In genomic region chr22:38490915-38491314, GRCh38 we compare ENCODE assay signal across 8 cellular contexts. TPM values are rescaled to one million over a fixed set of nuclear protein-coding genes. Genes with fewer than 3 reads are reported as not detected.
DNase-seq lines count a peak whose midpoint lies in the region; ATAC-seq, FAIRE-seq and TF ChIP-seq lines count a peak whose summit lies in the region.
"Had no signal": no experiment of that assay in that cellular context is flagged by ENCODE, and none has a peak within 500 bp of the region (broad histone marks: within the 10 kb centered on the region; RNA-seq: fewer than 3 reads in every experiment).

No MANE protein-coding gene starts in this region.

- no peak overlapping the region for H4K8ac ChIP-seq in IMR-90 (ENCODE audit: low read depth in 2 of 2, low read length in 2 of 2)

- H3K4ac ChIP-seq in IMR-90 (ENCODE audit: low read depth, low read length): no peak overlapping the region

- no peak overlapping the region for H3K4me2 ChIP-seq in IMR-90 (ENCODE audit: low read depth, low read length)

- intact Hi-C loops in IMR-90 (cut with micrococcal nuclease): no loop called here
- intact Hi-C loops in kidney (cut with DNase I): no loop called here
- intact Hi-C loops in stomach (cut with DNase I; ENCODE audit: low total_unique reads): no loop called here

- H3K4me1 ChIP-seq in IMR-90 (ENCODE audit: control insufficient read depth, insufficient read depth, low read length): peaks cover 26% of the 10 kb centered on the region
- H3K4me1 ChIP-seq in adipocyte (ENCODE audit: control insufficient read depth, insufficient read depth, low read length): peaks cover 58% of the 10 kb centered on the region
- peaks cover 3 to 7% of the 10 kb centered on the region in 2 donors for H3K4me1 ChIP-seq in kidney (ENCODE audit: control insufficient read depth in 1 of 2, insufficient read depth in 1 of 2, low read depth in 1 of 2, low read length in 2 of 2)
- H3K4me1 ChIP-seq in stomach: peaks cover 5 to 74% (median 36%) of the 10 kb centered on the region in 4 donors

- WGBS in IMR-90 (ENCODE audit: extremely low coverage in 2 of 2, insufficient read length in 1 of 2), 2 experiments: no CpG with 5 or more reads among the region's 1 CpG
- 19 to 41% (median 26%) methylated on average over 1 of the region's 1 CpG for WGBS in stomach, 5 donors

- TF ChIP-seq EP300 in stomach (IDR thresholded peaks at IDR 0.05): no peak

- no peak overlapping the region for H2AK5ac ChIP-seq in IMR-90 (ENCODE audit: low read depth, low read length)

- H2BK15ac ChIP-seq in IMR-90 (ENCODE audit: low read depth, low read length): no peak overlapping the region

- peaks cover 96% of the 10 kb centered on the region for H4K20me1 ChIP-seq in IMR-90 (ENCODE audit: insufficient read depth, low read length)

- H3K18ac ChIP-seq in IMR-90 (ENCODE audit: low read depth, low read length): no peak overlapping the region

- H3K27ac ChIP-seq in IMR-90 (ENCODE audit: insufficient read depth, low read length): no peak overlapping the region; the same call in 1 of the 2 replicates
- H3K27ac ChIP-seq in kidney (ENCODE audit: low read depth in 2 of 2, low read length in 2 of 2): peak overlapping the region in 1 of 2 donors; percentile 64
- H3K27ac ChIP-seq in stomach: peak overlapping the region in 4 of 5 donors; percentile 48 to 72 (median 65)

- TF ChIP-seq POLR2A in IMR-90 (IDR thresholded peaks at IDR 0.05; ENCODE audit: low read depth, low read length) (no peak), stomach (IDR thresholded peaks at IDR 0.05) (no peak)

- TF ChIP-seq RAD21 in IMR-90 (IDR thresholded peaks at IDR 0.05; ENCODE audit: low read length): no peak

- no peak overlapping the region for H2AK9ac ChIP-seq in IMR-90 (replicated peaks; ENCODE audit: low read depth, low read length, poor library complexity)

- in situ Hi-C loops in IMR-90 (cut with MboI; ENCODE audit: low sequenced_read_pairs): no loop called here

- CTCF ChIA-PET in IMR-90 (lab: Yijun Ruan, JAX) (interaction anchor here (0.9 to 1.5 kb wide), 2 partner anchors 11 to 191 kb away, joined by 4 to 5 read pairs; partner anchors contain the start of gene TOMM22), GM10248 (lab: Yijun Ruan, JAX) (interaction anchor here (1.5 to 2.1 kb wide), 2 partner anchors 8 to 15 kb away, joined by 4 to 5 read pairs; no protein-coding TSS in a partner anchor)

- peak; percentile 79 for FAIRE-seq in kidney (lab: Jason Lieb, UNC)

- no peak overlapping the region for H2BK120ac ChIP-seq in IMR-90 (ENCODE audit: low read depth, low read length)

- H3K27me3 ChIP-seq in IMR-90 (ENCODE audit: control insufficient read depth, insufficient read depth, low read length) (no peaks in the 10 kb centered on the region), adipocyte (replicated peaks; ENCODE audit: control insufficient read depth, insufficient read depth, low read length) (no peaks in the 10 kb centered on the region), stomach (no peaks in the 10 kb centered on the region)

- peak; percentile 79 for DNase-seq in IMR-90
- peak; percentile 49 for DNase-seq in adipocyte (ENCODE audit: low read depth)
- peak; percentile 50 for DNase-seq in kidney
- DNase-seq in stomach: peak; percentile 77
- no peak for DNase-seq in GM10248 (ENCODE audit: extremely low spot score)
- no peak for DNase-seq in NCI-H1092 treated with DMSO at 0.1 percent for 48 hours (lab: John Stamatoyannopoulos, UW)
- DNase-seq: activated T-cell treated with anti-CD3 and anti-CD28 coated beads for 4 hours had no signal

- no peak overlapping the region for H3K56ac ChIP-seq in IMR-90 (ENCODE audit: extremely low read depth, insufficient read depth, low read length)

- H3K9me3 ChIP-seq in IMR-90 (ENCODE audit: control insufficient read depth, insufficient read depth, low read length) (no peaks in the 10 kb centered on the region), adipocyte (ENCODE audit: control insufficient read depth, low read length) (no peaks in the 10 kb centered on the region), kidney (ENCODE audit: control insufficient read depth in 1 of 2, low read length in 2 of 2) (no peaks in the 10 kb centered on the region), stomach (no peaks in the 10 kb centered on the region)

- POLR2A ChIA-PET in IMR-90 (lab: Charles Lee; ENCODE audit: unreplicated experiment) (no interaction called here), GM10248 (lab: Yijun Ruan, JAX) (interaction anchor here (1.2 kb wide), 1 partner anchor 12 kb away, joined by 4 read pairs; no protein-coding TSS in a partner anchor)

- peaks cover 25% of the 10 kb centered on the region for H3K9me1 ChIP-seq in IMR-90 (ENCODE audit: insufficient read depth, low read length)

- H2BK5ac ChIP-seq in IMR-90 (ENCODE audit: low read depth, low read length, poor library complexity, severe bottlenecking): no peak overlapping the region

- no peak overlapping the region for H3K14ac ChIP-seq in IMR-90 (replicated peaks; ENCODE audit: low read depth, low read length)

- ATAC-seq in IMR-90 (ENCODE audit: low read depth): peak; percentile 65
- ATAC-seq in HG02798 (IDR thresholded peaks at IDR 0.05; ENCODE audit: poor library complexity, unreplicated experiment): no peak

- H4K5ac ChIP-seq in IMR-90 (ENCODE audit: low read depth, low read length): no peak overlapping the region

- H4K91ac ChIP-seq in IMR-90 (ENCODE audit: insufficient read depth, low read depth, low read length): no peak overlapping the region

- dilution Hi-C loops in IMR-90 (cut with HindIII; ENCODE audit: low sequenced_read_pairs, unreplicated experiment): no loop called here

- peaks cover 44 to 83% of the 10 kb centered on the region in 2 experiments for H3K79me1 ChIP-seq in IMR-90 (ENCODE audit: low read depth in 1 of 2, low read length in 2 of 2)

- H3K36me3 ChIP-seq in IMR-90 (ENCODE audit: control insufficient read depth, insufficient read depth, low read length): peaks cover 72% of the 10 kb centered on the region
- peaks cover 100% of the 10 kb centered on the region for H3K36me3 ChIP-seq in adipocyte (ENCODE audit: control insufficient read depth, insufficient read depth, low read length, severe bottlenecking)
- H3K36me3 ChIP-seq in kidney (ENCODE audit: control insufficient read depth in 1 of 2, insufficient read depth in 2 of 2, low read length in 2 of 2): peaks cover 62 to 91% of the 10 kb centered on the region in 2 donors
- peaks cover 93 to 100% (median 100%) of the 10 kb centered on the region in 4 donors for H3K36me3 ChIP-seq in stomach

- TF ChIP-seq CTCF in IMR-90 (conservative IDR thresholded peaks at IDR 0.05; ENCODE audit: low read depth, low read length) (no peak), kidney (IDR thresholded peaks at IDR 0.05; ENCODE audit: borderline replicate concordance, extremely low read depth, insufficient read depth) (no peak), stomach (IDR thresholded peaks at IDR 0.05) (no peak), GM10248 (IDR thresholded peaks at IDR 0.05; ENCODE audit: control extremely low read depth, extremely low read depth, low read depth, missing control alignments) (no peak)

- H2BK20ac ChIP-seq in IMR-90 (ENCODE audit: low read depth, low read length): no peak overlapping the region

- H3K4me3 ChIP-seq in IMR-90 (ENCODE audit: insufficient read depth, low read depth, low read length) (no peak overlapping the region), adipocyte (ENCODE audit: low read length) (no peak overlapping the region), kidney (ENCODE audit: low read length in 2 of 2) (no peak overlapping the region), stomach (no peak overlapping the region)

- BruUV-seq in IMR-90 (replicated peaks; lab: Mats Ljungman, UMichigan): no TSS peak

- H3K23ac ChIP-seq in IMR-90 (ENCODE audit: low read depth, low read length): no peak overlapping the region

- H3K9ac ChIP-seq in IMR-90 (ENCODE audit: low read depth, low read length): no peak overlapping the region
- H3K9ac ChIP-seq in adipocyte (ENCODE audit: low read length): no peak overlapping the region
- no peak overlapping the region for H3K9ac ChIP-seq in kidney (ENCODE audit: low read length in 2 of 2)

- H2AFZ ChIP-seq in IMR-90 (replicated peaks; ENCODE audit: low read length, poor library complexity): no peak overlapping the region

TF ChIP-seq in IMR-90, 13 proteins besides CTCF, POLR2A, EP300 and RAD21:
- TF ChIP-seq RFX5 (IDR thresholded peaks at IDR 0.05; ENCODE audit: low read depth, low read length) (no peak), RCOR1 (IDR thresholded peaks at IDR 0.05; ENCODE audit: insufficient replicate concordance, low read length) (no peak), BHLHE40 (IDR thresholded peaks at IDR 0.05; ENCODE audit: low read depth, low read length) (no peak)

RNA-seq across cellular contexts. Expression of gene DDX17, which starts 15.2 kb away (rescaled TPM):
- total RNA-seq in IMR-90 (2012; rRNA removed) (366 and 371 TPM in 2 replicates), kidney (509 TPM), stomach (1,000 to 10,000 TPM in 2 of 5 donors, 100 to 1,000 TPM in 3; 485 to 4,611 (median 706) TPM)
- polyA plus RNA-seq in IMR-90 (2012; rRNA removed) (200 and 240 TPM in 2 replicates), kidney (ENCODE audit: insufficient read depth, low read depth, low replicate concordance) (133 TPM), stomach (100 to 1,000 TPM in 1 of 3 donors, 10 to 100 TPM in 2; 59.5 to 133 (median 79.3) TPM)
- polyA plus RNA-seq in IMR-90 (2012; cell fraction: cytosol; rRNA removed): 72.6 and 98.7 TPM in 2 replicates
- polyA plus RNA-seq in IMR-90 (2012; cell fraction: nucleus; rRNA removed; ENCODE audit: low replicate concordance): 587 and 1,388 TPM in 2 replicates

RNA-seq across cellular contexts. Expression of gene KDELR3, which starts 23.0 kb away (rescaled TPM):
- total RNA-seq in IMR-90 (2012; rRNA removed): 192 and 224 TPM in 2 replicates
- 120 and 129 TPM in 2 replicates for polyA plus RNA-seq in IMR-90 (2012; rRNA removed)
- 59.5 and 86.9 TPM in 2 replicates for polyA plus RNA-seq in IMR-90 (2012; cell fraction: cytosol; rRNA removed)
- polyA plus RNA-seq in IMR-90 (2012; cell fraction: nucleus; rRNA removed; ENCODE audit: low replicate concordance): 17.7 and 49.2 TPM in 2 replicates
- 16.7 TPM for total RNA-seq in kidney
- polyA plus RNA-seq in kidney (ENCODE audit: insufficient read depth, low read depth, low replicate concordance): 11.4 TPM
- total RNA-seq in stomach: 10 to 100 TPM in 3 of 5 donors, 1 to 10 TPM in 1, not detected in 1; 3.6 to 30.7 (median 11.6) TPM
- 10 to 100 TPM in 1 of 3 donors, 1 to 10 TPM in 2; 6.4 to 12.8 (median 6.8) TPM for polyA plus RNA-seq in stomach

RNA-seq across cellular contexts. Expression of gene KCNJ4, which starts 35.9 kb away (rescaled TPM):
- not detected in 2 replicates for total RNA-seq in IMR-90 (2012; rRNA removed)
- polyA plus RNA-seq in IMR-90 (2012; rRNA removed): not detected in 2 replicates
- 0.01 TPM in 1 of 2 replicates, not detected in the other for polyA plus RNA-seq in IMR-90 (2012; cell fraction: cytosol; rRNA removed)
- not detected in 2 replicates for polyA plus RNA-seq in IMR-90 (2012; cell fraction: nucleus; rRNA removed; ENCODE audit: low replicate concordance)
- total RNA-seq in kidney: 0.13 TPM
- not detected for polyA plus RNA-seq in kidney (ENCODE audit: insufficient read depth, low read depth, low replicate concordance)
- total RNA-seq in stomach: not detected
- polyA plus RNA-seq in stomach: not detected

Comparison
In these comparisons a context has a peak if more than half of its experiments do, and no peak if none do; other contexts are left out.
1. DNase-seq: peak in IMR-90 (single experiment), adipocyte (single experiment), kidney (single experiment) and stomach (single experiment); none in GM10248 (single experiment) and NCI-H1092 treated with DMSO at 0.1 percent for 48 hours (single experiment).